30 cellular contexts compared by ENCODE assay signal in the genomic region with DNA sequence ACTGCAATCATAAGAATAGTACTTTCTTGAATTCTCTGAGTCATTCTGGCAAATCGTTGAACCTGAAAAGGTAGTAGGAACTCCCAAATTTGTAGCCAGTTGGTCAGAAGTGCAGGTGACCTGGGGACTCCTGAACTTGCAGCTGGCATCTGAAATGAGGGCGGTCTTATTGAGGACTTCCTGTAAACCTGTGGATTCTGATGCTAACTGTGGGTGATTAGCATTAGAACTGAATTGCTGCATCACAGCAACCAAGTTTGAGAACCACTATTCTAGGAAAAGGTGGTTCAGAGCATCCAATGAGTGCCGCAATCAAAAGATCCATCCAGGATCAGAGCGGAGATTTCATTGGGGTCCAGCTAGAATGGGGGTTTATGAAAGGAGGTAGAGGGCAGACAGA.
"Had no signal": no experiment of that assay in that cellular context is flagged by ENCODE, and none has a peak within 500 bp of the region (broad histone marks: within the 10 kb centered on the region; RNA-seq: fewer than 3 reads in every experiment).

No MANE protein-coding gene starts in this region.

- H3K27me3 Mint-ChIP-seq: naive B cell; progenitor cell of endocrine pancreas; stimulated activated memory B cell treated with anti-CD40 and anti-IgM and Interleukin-4, amounts not matched to agents 10 μg/mL and 1 μg/mL and 100 μg/mL, for 72 hours; stimulated activated naive CD8-positive, alpha-beta T cell treated with anti-CD3 and anti-CD28 coated beads, Interleukin-15, amount 100 ng/mL, for 72 hours; type B pancreatic cell had no signal

- FAIRE-seq: islet of Langerhans, kidney had no signal

- H2AFZ ChIP-seq: neural progenitor cell, parathyroid adenoma had no signal

- H3K27ac ChIP-seq: left ventricle myocardium inferior, neural progenitor cell, neutrophil, parathyroid adenoma, right atrium auricular region, right lobe of liver, tibial nerve, uterus had no signal

- H3K36me3 Mint-ChIP-seq: mesothelial cell of epicardium; naive B cell; natural killer cell; neural progenitor cell; stimulated activated memory B cell treated with anti-CD40 and anti-IgM and Interleukin-4, amounts not matched to agents 10 μg/mL and 1 μg/mL and 100 μg/mL, for 72 hours; type B pancreatic cell had no signal

- H3K4me2 ChIP-seq: neural progenitor cell, smooth muscle cell had no signal

- H3K9ac ChIP-seq: neural progenitor cell, parathyroid adenoma had no signal

- H3K4me1 ChIP-seq: neural progenitor cell, parathyroid adenoma, right lobe of liver, uterus had no signal

- H3K27ac Mint-ChIP-seq: immature natural killer cell; mesothelial cell of epicardium; natural killer cell; nephron progenitor cell; neural progenitor cell; progenitor cell of endocrine pancreas; stimulated activated memory B cell treated with anti-CD40 and anti-IgM and Interleukin-4, amounts not matched to agents 10 μg/mL and 1 μg/mL and 100 μg/mL, for 72 hours; stimulated activated naive CD8-positive, alpha-beta T cell treated with anti-CD3 and anti-CD28 coated beads, Interleukin-15, amount 100 ng/mL, for 72 hours; type B pancreatic cell had no signal

- H3K27me3 ChIP-seq: neural progenitor cell, neutrophil, right atrium auricular region, right lobe of liver, tibial nerve, uterus had no signal

- DNase-seq: hippocampal formation; immature natural killer cell; kidney; left ventricle myocardium inferior; mesendoderm; naive B cell; natural killer cell; nephron progenitor cell; occipital lobe; right lobe of liver; stimulated activated CD4-positive, alpha-beta T cell treated with anti-CD3 and anti-CD28 coated beads, Interleukin-1b, Interleukin-23, amount 100 ng/mL, for 48 hours; stimulated activated CD4-positive, alpha-beta T cell treated with anti-CD3 and anti-CD28 coated beads, Interleukin-2, amount 100 ng/mL, for 48 hours; stimulated activated CD4-positive, alpha-beta T cell treated with anti-CD3 and anti-CD28 coated beads, Interleukin-4, amount 100 ng/mL, for 4 hours; stimulated activated CD8-positive, alpha-beta memory T cell treated with anti-CD3 and anti-CD28 coated beads, Interleukin-4, amount 100 ng/mL, for 48 hours; stimulated activated naive CD4-positive, alpha-beta T cell treated with Interleukin-2 at 50 U/mL for 16 hours; stimulated activated naive CD8-positive, alpha-beta T cell treated with anti-CD3 and anti-CD28 coated beads, Interleukin-15, amount 100 ng/mL, for 72 hours; substantia nigra; uterus had no signal

- H3K4me3 ChIP-seq: left ventricle myocardium inferior, lung, neural progenitor cell, right atrium auricular region, right lobe of liver, smooth muscle cell, tibial nerve, uterus had no signal

- H3K9me3 Mint-ChIP-seq: immature natural killer cell; natural killer cell; stimulated activated naive CD8-positive, alpha-beta T cell treated with anti-CD3 and anti-CD28 coated beads, Interleukin-15, amount 100 ng/mL, for 72 hours; type B pancreatic cell had no signal

- H3K4me1 Mint-ChIP-seq: immature natural killer cell; naive B cell; natural killer cell; stimulated activated memory B cell treated with anti-CD40 and anti-IgM and Interleukin-4, amounts not matched to agents 10 μg/mL and 1 μg/mL and 100 μg/mL, for 72 hours; stimulated activated naive CD8-positive, alpha-beta T cell treated with anti-CD3 and anti-CD28 coated beads, Interleukin-15, amount 100 ng/mL, for 72 hours had no signal

- H3K9me3 ChIP-seq: neutrophil, right atrium auricular region, right lobe of liver, tibial nerve, uterus had no signal

- H3K79me2 ChIP-seq: parathyroid adenoma had no signal

- H3K4me3 Mint-ChIP-seq: immature natural killer cell; mesothelial cell of epicardium; naive B cell; natural killer cell; nephron progenitor cell; neural progenitor cell; stimulated activated memory B cell treated with anti-CD40 and anti-IgM and Interleukin-4, amounts not matched to agents 10 μg/mL and 1 μg/mL and 100 μg/mL, for 72 hours; stimulated activated naive CD8-positive, alpha-beta T cell treated with anti-CD3 and anti-CD28 coated beads, Interleukin-15, amount 100 ng/mL, for 72 hours; type B pancreatic cell had no signal

- H3K36me3 ChIP-seq: left ventricle myocardium inferior, neural progenitor cell, neutrophil, right atrium auricular region, right lobe of liver, tibial nerve, uterus had no signal
